ENCODE assay signal across 18 cellular contexts in the genomic region with DNA sequence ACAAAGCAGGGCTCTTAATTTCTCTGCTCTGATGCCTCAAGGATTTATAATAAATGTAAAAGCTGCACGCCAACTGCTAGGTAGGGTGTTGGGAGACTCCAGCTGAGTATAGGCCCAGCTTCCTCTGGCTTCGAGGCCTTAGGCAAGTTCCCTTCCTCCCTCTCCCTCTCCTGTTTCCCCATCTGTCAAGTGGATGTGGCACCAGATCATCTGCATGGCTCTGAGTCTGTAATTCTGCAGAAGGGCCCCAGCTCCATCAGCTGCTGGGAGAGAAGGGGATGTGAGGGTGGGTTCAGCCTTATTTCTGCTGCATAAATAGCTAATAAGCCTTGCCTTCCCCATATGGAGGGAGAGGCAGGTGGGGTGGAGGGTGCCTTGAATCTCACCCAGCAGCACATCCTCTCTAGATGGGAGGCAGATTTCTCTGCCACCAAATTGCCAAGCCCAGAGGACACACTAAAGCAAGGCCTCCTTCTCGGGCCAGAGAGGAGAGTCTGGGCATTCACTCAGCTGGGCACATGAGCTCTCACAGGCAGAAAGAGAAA.
"Had no signal": no experiment of that assay in that cellular context is flagged by ENCODE, and none has a peak within 500 bp of the region (broad histone marks: within the 10 kb centered on the region; RNA-seq: fewer than 3 reads in every experiment).

No MANE protein-coding gene starts in this region.

- H3K27me3 ChIP-seq: cardiac muscle cell, right lobe of liver, spleen had no signal

- H3K9me3 Mint-ChIP-seq: activated naive CD4-positive, alpha-beta T cell treated with anti-CD3 and anti-CD28 coated beads for 36 hours; activated T-cell treated with anti-CD3 and anti-CD28 coated beads, Interleukin-2, amount 50 U/mL, for 4 hours; naive B cell; T-helper 1 cell treated with Interleukin-12 subunit alpha and Interleukin-12 subunit beta and Interleukin-4 antibody, amounts not matched to agents 30 μg/mL and 1 μg/mL, for 36 hours had no signal

- H3K36me3 ChIP-seq: cardiac muscle cell, right lobe of liver had no signal

- H3K9me3 ChIP-seq: right lobe of liver, SK-N-SH, spleen had no signal

- DNase-seq: activated CD4-positive, alpha-beta T cell treated with anti-CD3 and anti-CD28 coated beads, Interleukin-2, amount 50 U/mL, for 1 hour; activated CD4-positive, CD25-positive, alpha-beta regulatory T cell; activated naive CD4-positive, alpha-beta T cell treated with anti-CD3 and anti-CD28 coated beads for 36 hours; activated T-cell treated with anti-CD3 and anti-CD28 coated beads, Interleukin-2, amount 50 U/mL, for 4 hours; cortex of kidney; effector memory CD4-positive, alpha-beta T cell; hippocampal formation; kidney glomerular epithelial cell; naive B cell; right lobe of liver; SK-N-SH; spleen; stimulated activated CD4-positive, alpha-beta T cell treated with anti-CD3 and anti-CD28 coated beads, Interleukin-1b, Interleukin-23, amount 100 ng/mL, for 48 hours; stimulated activated naive B cell treated with anti-CD40 and anti-IgM and Interleukin-4, amounts not matched to agents 10 μg/mL and 1 μg/mL and 100 μg/mL, for 72 hours had no signal

- H3K4me3 ChIP-seq: cardiac muscle cell, right lobe of liver, spleen had no signal

- H3K27ac ChIP-seq: cardiac muscle cell, epithelial cell of prostate, right lobe of liver, spleen had no signal

- ATAC-seq: activated T-cell treated with anti-CD3 and anti-CD28 coated beads, Interleukin-2, amount 50 U/mL, for 4 hours; right lobe of liver; stimulated activated naive B cell treated with anti-CD40 and anti-IgM and Interleukin-4, amounts not matched to agents 10 μg/mL and 1 μg/mL and 100 μg/mL, for 72 hours had no signal

- H3K27ac Mint-ChIP-seq: activated naive CD4-positive, alpha-beta T cell treated with anti-CD3 and anti-CD28 coated beads for 36 hours; progenitor cell of endocrine pancreas; stimulated activated naive B cell treated with anti-CD40 and anti-IgM and Interleukin-4, amounts not matched to agents 10 μg/mL and 1 μg/mL and 100 μg/mL, for 72 hours; T-helper 1 cell treated with Interleukin-12 subunit alpha and Interleukin-12 subunit beta and Interleukin-4 antibody, amounts not matched to agents 30 μg/mL and 1 μg/mL, for 36 hours had no signal

- H3K4me3 Mint-ChIP-seq: activated naive CD4-positive, alpha-beta T cell treated with anti-CD3 and anti-CD28 coated beads for 36 hours; activated T-cell treated with anti-CD3 and anti-CD28 coated beads, Interleukin-2, amount 50 U/mL, for 4 hours; stimulated activated naive B cell treated with anti-CD40 and anti-IgM and Interleukin-4, amounts not matched to agents 10 μg/mL and 1 μg/mL and 100 μg/mL, for 72 hours; T-helper 1 cell treated with Interleukin-12 subunit alpha and Interleukin-12 subunit beta and Interleukin-4 antibody, amounts not matched to agents 30 μg/mL and 1 μg/mL, for 36 hours had no signal
